8 cellular contexts compared by ENCODE assay signal in the genomic region with DNA sequence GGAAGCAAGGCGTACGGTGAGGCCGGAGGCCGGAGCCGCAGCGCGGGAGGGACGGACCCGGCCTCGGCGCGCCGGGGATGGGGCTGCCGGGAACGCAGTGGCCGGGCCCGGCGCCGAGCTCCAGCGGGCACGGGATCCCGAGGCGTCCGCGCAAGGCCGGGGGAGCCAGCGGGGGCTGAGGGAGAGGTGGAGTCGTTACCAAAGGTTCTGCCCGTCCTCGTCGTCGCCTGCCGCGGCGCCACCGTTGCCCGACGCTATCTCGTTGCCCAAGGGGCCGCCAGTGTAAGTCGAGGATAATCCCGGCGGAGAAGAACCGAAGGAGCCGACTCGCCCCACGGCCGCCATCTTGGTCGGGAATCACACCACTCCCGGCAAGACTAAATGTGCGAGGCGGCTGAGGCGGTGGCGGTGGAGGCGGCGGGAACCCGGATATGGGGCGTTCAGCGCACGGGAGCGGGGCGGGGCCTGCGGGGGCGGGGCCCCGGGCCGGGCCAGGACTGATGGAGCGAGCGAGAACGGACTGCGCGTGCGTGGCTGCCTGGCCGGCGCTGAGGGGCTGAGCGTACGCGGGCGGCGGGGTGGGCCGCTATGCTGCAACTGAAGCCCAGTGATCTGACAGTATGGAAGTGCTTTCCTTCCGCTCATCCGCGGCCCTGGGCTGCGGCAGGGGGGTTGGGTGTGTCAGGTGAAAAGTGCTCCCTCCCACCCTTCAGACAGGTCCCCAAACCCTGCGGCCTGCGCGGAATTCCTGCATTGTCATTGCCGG. TPM values are rescaled to one million over a fixed set of nuclear protein-coding genes. Genes with fewer than 3 reads are reported as not detected.
DNase-seq lines count a peak whose midpoint lies in the region; ATAC-seq, FAIRE-seq and TF ChIP-seq lines count a peak whose summit lies in the region.

A gene (minus strand): TSS at position 433 of the 766 bp plus-strand sequence. CDS start 88 bp downstream, at position 345.

- H3K9ac ChIP-seq in GM23248 (peak within 1 kb of the TSS; percentile 95), Karpas-422 (ENCODE audit: low read length) (peak within 1 kb of the TSS; percentile 99)

- H3K27me3 ChIP-seq in GM23248 (replicated peaks; ENCODE audit: insufficient read depth): no peaks in the 10 kb centered on the region
- H3K27me3 ChIP-seq in Karpas-422 (ENCODE audit: low read length): no peaks in the 10 kb centered on the region
- no peaks in the 10 kb centered on the region for H3K27me3 ChIP-seq in esophagus muscularis mucosa
- H3K27me3 ChIP-seq in muscle layer of duodenum (ENCODE audit: low read depth, low read length): no peaks in the 10 kb centered on the region

- H3K4me1 Mint-ChIP-seq in activated T-cell treated with anti-CD3 and anti-CD28 coated beads, Interleukin-2, amount 50 U/mL, for 72 hours (ENCODE audit: low read depth): peaks cover 34% of the 10 kb centered on the region

- H2AFZ ChIP-seq in GM23248: peak within 1 kb of the TSS; percentile 92
- H2AFZ ChIP-seq in Karpas-422 (ENCODE audit: low read length): peak within 1 kb of the TSS; percentile 90

- no peak for TF ChIP-seq CTCF in esophagus muscularis mucosa (IDR thresholded peaks at IDR 0.05)

- peak within 1 kb of the TSS; percentile 85 for H3K27ac ChIP-seq in GM23248
- H3K27ac ChIP-seq in Karpas-422 (ENCODE audit: low read length): peak within 1 kb of the TSS; percentile 79
- peak within 1 kb of the TSS; percentile 95 to 100 (median 98) for H3K27ac ChIP-seq in esophagus muscularis mucosa (replicated peaks in 1 of 4)
- H3K27ac ChIP-seq in muscle layer of duodenum (ENCODE audit: low read length): peak within 1 kb of the TSS; percentile 87

- no peak for TF ChIP-seq EP300 in esophagus muscularis mucosa (IDR thresholded peaks at IDR 0.05)

- no peaks in the 10 kb centered on the region for H3K27me3 Mint-ChIP-seq in activated T-cell treated with anti-CD3 and anti-CD28 coated beads, Interleukin-2, amount 50 U/mL, for 72 hours (ENCODE audit: low read depth)

- H3K36me3 ChIP-seq in GM23248 (ENCODE audit: low read depth) (no peaks in the 10 kb centered on the region), Karpas-422 (ENCODE audit: insufficient read depth, low read length) (peaks cover 14% of the 10 kb centered on the region; the same call in 1 of the 2 replicates), esophagus muscularis mucosa (peaks cover 0 to 10% (median 4%) of the 10 kb centered on the region in 4 donors), muscle layer of duodenum (ENCODE audit: control insufficient read depth in 1 of 2, insufficient read depth in 2 of 2, low read length in 2 of 2) (no peaks in the 10 kb centered on the region)

- H3F3A ChIP-seq in GM23248 (ENCODE audit: insufficient read depth): peaks cover 15% of the 10 kb centered on the region; the same call in 1 of the 2 replicates

- H3K4me3 Mint-ChIP-seq in activated T-cell treated with anti-CD3 and anti-CD28 coated beads, Interleukin-2, amount 50 U/mL, for 72 hours: peak within 1 kb of the TSS; percentile 89 to 98

- ATAC-seq in activated T-cell treated with anti-CD3 and anti-CD28 coated beads, Interleukin-2, amount 50 U/mL, for 72 hours (replicated peaks in 1 of 2): peak; percentile 97 to 98

- intact Hi-C loops in esophagus muscularis mucosa (cut with DNase I): loop anchor here (5.0 kb wide), 1 partner anchor 112 kb away; no protein-coding TSS in a partner anchor

- peak; percentile 15 for TF ChIP-seq POLR2A in esophagus muscularis mucosa (IDR thresholded peaks at IDR 0.05; ENCODE audit: low read depth)

- 0 to 2% methylated on average over 56 to 58 of the region's 88 CpGs for WGBS in GM23248 (ENCODE audit: low coverage in 1 of 2, low lambda C conversion rate in 2 of 2, missing lambda C conversion rate in 2 of 2), 2 experiments
- 0% methylated on average over 33 of the region's 88 CpGs for WGBS in esophagus muscularis mucosa

- H3K4me2 ChIP-seq in GM23248 (ENCODE audit: unreplicated experiment) (peak within 1 kb of the TSS; percentile 99), Karpas-422 (ENCODE audit: low read depth, low read length, poor library complexity, severe bottlenecking) (peak within 1 kb of the TSS; percentile 74)

- H3K27ac Mint-ChIP-seq in activated T-cell treated with anti-CD3 and anti-CD28 coated beads, Interleukin-2, amount 50 U/mL, for 72 hours: peak within 1 kb of the TSS; percentile 95

- no peak for FAIRE-seq in RCC 7860 (lab: Jason Lieb, UNC)

- H3K4me3 ChIP-seq in GM23248 (peak within 1 kb of the TSS; percentile 86), Karpas-422 (ENCODE audit: low read length) (peak within 1 kb of the TSS; percentile 97), esophagus muscularis mucosa (peak within 1 kb of the TSS; percentile 89 to 100 (median 94)), muscle layer of duodenum (ENCODE audit: low read depth in 1 of 2, low read length in 2 of 2) (peak within 1 kb of the TSS; percentile 90 to 95)

- in situ Hi-C loops in GM23248 (cut with MboI): no loop called here

- H4K20me1 ChIP-seq in GM23248 (ENCODE audit: insufficient read depth) (no peaks in the 10 kb centered on the region; the same call in 1 of the 2 replicates), Karpas-422 (ENCODE audit: insufficient read depth, low read depth, low read length) (peaks cover 15% of the 10 kb centered on the region)

- peaks cover 0 to 2% of the 10 kb centered on the region in 2 donors for H3K36me3 Mint-ChIP-seq in activated T-cell treated with anti-CD3 and anti-CD28 coated beads, Interleukin-2, amount 50 U/mL, for 72 hours (ENCODE audit: insufficient read depth in 2 of 2)

- peak; percentile 68 for DNase-seq in DMS79 treated with DMSO at 0.1 percent for 48 hours (lab: John Stamatoyannopoulos, UW)
- peak; percentile 95 for DNase-seq in GM23248
- peak; percentile 98 for DNase-seq in Karpas-422
- DNase-seq in RCC 7860 (ENCODE audit: low spot score): peak; percentile 76
- peak; percentile 95 to 96 for DNase-seq in activated T-cell treated with anti-CD3 and anti-CD28 coated beads, Interleukin-2, amount 50 U/mL, for 72 hours
- DNase-seq in esophagus muscularis mucosa (ENCODE audit: extremely low spot score): peak; percentile 98
- DNase-seq in stimulated activated CD8-positive, alpha-beta memory T cell treated with anti-CD3 and anti-CD28 coated beads, Interleukin-7, amount 100 ng/mL, for 24 hours (ENCODE audit: low read depth): peak; percentile 88

- H3K4me1 ChIP-seq in GM23248 (ENCODE audit: insufficient read depth) (peaks cover 21% of the 10 kb centered on the region), Karpas-422 (ENCODE audit: low read length) (peaks cover 28% of the 10 kb centered on the region), esophagus muscularis mucosa (peaks cover 15 to 43% (median 31%) of the 10 kb centered on the region in 4 donors), muscle layer of duodenum (ENCODE audit: control insufficient read depth in 1 of 2, insufficient read depth in 2 of 2, low read length in 2 of 2) (peaks cover 10 to 20% of the 10 kb centered on the region in 2 donors)

- no peaks in the 10 kb centered on the region for H3K9me3 Mint-ChIP-seq in activated T-cell treated with anti-CD3 and anti-CD28 coated beads, Interleukin-2, amount 50 U/mL, for 72 hours

- H3K79me2 ChIP-seq in GM23248 (ENCODE audit: insufficient read depth) (peaks cover 51% of the 10 kb centered on the region), Karpas-422 (ENCODE audit: low read length) (peaks cover 46% of the 10 kb centered on the region)

- no peaks in the 10 kb centered on the region for H3K9me2 ChIP-seq in GM23248 (ENCODE audit: insufficient read depth)
- H3K9me2 ChIP-seq in Karpas-422 (replicated peaks; ENCODE audit: insufficient read depth, low read length): no peaks in the 10 kb centered on the region

- H3K9me3 ChIP-seq in GM23248 (ENCODE audit: low read depth) (no peaks in the 10 kb centered on the region), Karpas-422 (ENCODE audit: low read length) (no peaks in the 10 kb centered on the region), esophagus muscularis mucosa (no peaks in the 10 kb centered on the region), muscle layer of duodenum (ENCODE audit: control insufficient read depth in 1 of 2, low read length in 2 of 2) (no peaks in the 10 kb centered on the region)

RNA-seq across cellular contexts. Expression of the gene that starts here (rescaled TPM):
- 33.4 and 40.5 TPM in 2 replicates for total RNA-seq in GM23248 (2014; rRNA removed; shearing (Covaris generic))
- 35.0 and 36.7 TPM in 2 replicates for polyA plus RNA-seq in GM23248 (2016; fragmentation: Nextera tagmentation; extraction: Ambion mirVana)
- total RNA-seq in Karpas-422 (2014; rRNA removed; shearing (Covaris generic); ENCODE audit: low replicate concordance): 26.6 and 36.9 TPM in 2 replicates
- total RNA-seq in activated T-cell treated with anti-CD3 and anti-CD28 coated beads, Interleukin-2, amount 50 U/mL, for 72 hours: 10 to 100 TPM; 31.1 to 34.5 TPM
- total RNA-seq in esophagus muscularis mucosa: 10 to 100 TPM; 30.0 to 38.2 (median 32.5) TPM

Comparison
In these comparisons a context has a peak if more than half of its experiments do, and no peak if none do; other contexts are left out.
1. Peak in every context shown above with its lines: DNase-seq, ATAC-seq, H3K4me3 ChIP-seq and H3K27ac ChIP-seq.